In the genomic region with DNA sequence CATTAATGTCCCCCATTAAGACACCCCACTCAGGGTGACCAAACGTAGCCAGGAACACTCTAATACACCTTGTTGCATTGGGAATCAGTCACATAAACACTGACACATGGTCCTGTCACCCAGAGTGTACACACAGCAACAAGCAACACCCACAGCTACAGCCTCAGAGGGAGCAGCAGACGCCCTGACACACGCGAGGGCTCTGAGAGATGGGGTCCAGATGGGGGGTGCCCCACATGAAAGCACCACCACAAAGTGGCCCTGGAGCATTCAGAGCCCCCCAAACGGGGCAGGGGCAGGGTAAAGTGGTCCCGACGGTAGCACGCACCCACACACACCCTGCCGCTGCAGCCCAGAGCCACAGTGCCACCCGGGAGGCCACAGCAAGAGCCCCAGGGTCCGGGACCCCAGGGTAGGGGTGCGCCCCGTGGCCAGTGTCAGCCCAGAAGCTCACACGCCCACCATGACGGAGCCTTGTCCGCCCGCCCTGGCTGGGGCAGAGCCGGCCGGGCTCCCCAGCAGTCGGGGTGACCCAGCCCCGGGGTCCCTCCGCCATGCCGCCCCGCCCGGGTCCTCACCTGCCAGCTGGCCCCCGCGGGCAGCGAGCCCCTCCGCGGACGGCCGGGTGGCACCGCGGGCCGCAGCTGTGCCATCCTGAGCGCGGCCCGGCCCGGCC, we compare ENCODE assay signal across 9 cellular contexts. TPM values are rescaled to one million over a fixed set of nuclear protein-coding genes. Genes with fewer than 3 reads are reported as not detected.
DNase-seq lines count a peak whose midpoint lies in the region; ATAC-seq and TF ChIP-seq lines count a peak whose summit lies in the region.
"Had no signal": no experiment of that assay in that cellular context is flagged by ENCODE, and none has a peak within 500 bp of the region (broad histone marks: within the 10 kb centered on the region; RNA-seq: fewer than 3 reads in every experiment).

No MANE protein-coding gene starts in this region.

- H3K4me1 Mint-ChIP-seq in WTC11: peaks cover 24% of the 10 kb centered on the region

- H3K36me3 Mint-ChIP-seq in WTC11: no peaks in the 10 kb centered on the region

- H3K4me1 ChIP-seq in iPS DF 6.9 (ENCODE audit: control insufficient read depth, insufficient read depth, low read length): peaks cover 9% of the 10 kb centered on the region
- H3K4me1 ChIP-seq in prostate gland (replicated peaks): peaks cover 31% of the 10 kb centered on the region

- H3K36me3 ChIP-seq in iPS DF 6.9 (ENCODE audit: control insufficient read depth, insufficient read depth, low read length) (no peaks in the 10 kb centered on the region), prostate gland (no peaks in the 10 kb centered on the region)
- H3K36me3 ChIP-seq: thoracic aorta had no signal

- intact Hi-C loops in prostate gland (cut with DNase I): no loop called here

- no peaks in the 10 kb centered on the region for H3K9me3 ChIP-seq in iPS DF 6.9 (ENCODE audit: control insufficient read depth, insufficient read depth, low read length)
- H3K9me3 ChIP-seq in prostate gland: no peaks in the 10 kb centered on the region
- H3K9me3 ChIP-seq: thoracic aorta had no signal

- H3K27me3 ChIP-seq in iPS DF 6.9 (ENCODE audit: control insufficient read depth, insufficient read depth, low read length) (no peaks in the 10 kb centered on the region), prostate gland (replicated peaks; ENCODE audit: insufficient read depth) (no peaks in the 10 kb centered on the region)

- H3K27ac Mint-ChIP-seq in WTC11: no peak overlapping the region

- TF ChIP-seq CTCF in WTC11 (IDR thresholded peaks at IDR 0.05) (no peak), prostate gland (IDR thresholded peaks at IDR 0.05) (no peak)

- peak; percentile 7 for ATAC-seq in WTC11
- no peak for ATAC-seq in HG03135 (IDR thresholded peaks at IDR 0.05; ENCODE audit: unreplicated experiment)
- ATAC-seq in GM21360 (IDR thresholded peaks at IDR 0.05; ENCODE audit: unreplicated experiment): no peak

- no peak overlapping the region for H3K27ac ChIP-seq in iPS DF 6.9 (ENCODE audit: low read length)
- H3K27ac ChIP-seq in prostate gland: no peak overlapping the region
- H3K27ac ChIP-seq: thoracic aorta had no signal

- no peak for TF ChIP-seq POLR2A in prostate gland (IDR thresholded peaks at IDR 0.05)

- CTCF ChIA-PET in WTC11 (lab: Charles Lee): interaction anchor here (0.7 to 1.9 kb wide), 4 partner anchors 11 to 390 kb away, joined by 3 to 8 read pairs (median 4); no protein-coding TSS in a partner anchor

- no CpG with 5 or more reads among the region's 39 CpGs for WGBS in iPS DF 6.9 (ENCODE audit: insufficient coverage, insufficient read length)
- 16% methylated on average over 11 of the region's 39 CpGs for WGBS in prostate gland

- POLR2A ChIA-PET in WTC11 (lab: Charles Lee): interaction anchor here (0.5 to 1.0 kb wide), 3 partner anchors 14 to 412 kb away, joined by 3 read pairs; no protein-coding TSS in a partner anchor

- peak; percentile 17 for DNase-seq in HT-29 (ENCODE audit: low spot score)
- no peak for DNase-seq in WTC11 (ENCODE audit: low spot score)
- no peak for DNase-seq in iPS DF 6.9 (ENCODE audit: low read depth, low spot score)
- no peak for DNase-seq in prostate gland (ENCODE audit: low spot score)
- DNase-seq in NCI-H2081 treated with DMSO at 0.1 percent for 48 hours (lab: John Stamatoyannopoulos, UW): no peak
- DNase-seq in dedifferentiated amniotic fluid mesenchymal stem cell (ENCODE audit: extremely low spot score): no peak

- H3K4me3 Mint-ChIP-seq in WTC11: peak overlapping the region; percentile 69

- H3K27me3 Mint-ChIP-seq in WTC11 (ENCODE audit: low read depth): peaks cover 23% of the 10 kb centered on the region

- H3K9me3 Mint-ChIP-seq in WTC11: no peaks in the 10 kb centered on the region

- H3K4me3 ChIP-seq in iPS DF 6.9 (ENCODE audit: low read length) (peak overlapping the region; percentile 50; the same call in 1 of the 2 replicates), prostate gland (peak overlapping the region; percentile 43 to 54)
- H3K4me3 ChIP-seq: thoracic aorta had no signal

TF ChIP-seq in WTC11, 78 proteins besides CTCF, POLR2A, EP300 and RAD21:
- TF ChIP-seq, protein P1, sequence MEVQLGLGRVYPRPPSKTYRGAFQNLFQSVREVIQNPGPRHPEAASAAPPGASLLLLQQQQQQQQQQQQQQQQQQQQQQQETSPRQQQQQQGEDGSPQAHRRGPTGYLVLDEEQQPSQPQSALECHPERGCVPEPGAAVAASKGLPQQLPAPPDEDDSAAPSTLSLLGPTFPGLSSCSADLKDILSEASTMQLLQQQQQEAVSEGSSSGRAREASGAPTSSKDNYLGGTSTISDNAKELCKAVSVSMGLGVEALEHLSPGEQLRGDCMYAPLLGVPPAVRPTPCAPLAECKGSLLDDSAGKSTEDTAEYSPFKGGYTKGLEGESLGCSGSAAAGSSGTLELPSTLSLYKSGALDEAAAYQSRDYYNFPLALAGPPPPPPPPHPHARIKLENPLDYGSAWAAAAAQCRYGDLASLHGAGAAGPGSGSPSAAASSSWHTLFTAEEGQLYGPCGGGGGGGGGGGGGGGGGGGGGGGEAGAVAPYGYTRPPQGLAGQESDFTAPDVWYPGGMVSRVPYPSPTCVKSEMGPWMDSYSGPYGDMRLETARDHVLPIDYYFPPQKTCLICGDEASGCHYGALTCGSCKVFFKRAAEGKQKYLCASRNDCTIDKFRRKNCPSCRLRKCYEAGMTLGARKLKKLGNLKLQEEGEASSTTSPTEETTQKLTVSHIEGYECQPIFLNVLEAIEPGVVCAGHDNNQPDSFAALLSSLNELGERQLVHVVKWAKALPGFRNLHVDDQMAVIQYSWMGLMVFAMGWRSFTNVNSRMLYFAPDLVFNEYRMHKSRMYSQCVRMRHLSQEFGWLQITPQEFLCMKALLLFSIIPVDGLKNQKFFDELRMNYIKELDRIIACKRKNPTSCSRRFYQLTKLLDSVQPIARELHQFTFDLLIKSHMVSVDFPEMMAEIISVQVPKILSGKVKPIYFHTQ (CRISPR knock-in tag; IDR thresholded peaks at IDR 0.05): no peak
- TF ChIP-seq FOXJ3 (CRISPR knock-in tag; IDR thresholded peaks at IDR 0.05; ENCODE audit: borderline replicate concordance): no peak
- TF ChIP-seq, protein P2, sequence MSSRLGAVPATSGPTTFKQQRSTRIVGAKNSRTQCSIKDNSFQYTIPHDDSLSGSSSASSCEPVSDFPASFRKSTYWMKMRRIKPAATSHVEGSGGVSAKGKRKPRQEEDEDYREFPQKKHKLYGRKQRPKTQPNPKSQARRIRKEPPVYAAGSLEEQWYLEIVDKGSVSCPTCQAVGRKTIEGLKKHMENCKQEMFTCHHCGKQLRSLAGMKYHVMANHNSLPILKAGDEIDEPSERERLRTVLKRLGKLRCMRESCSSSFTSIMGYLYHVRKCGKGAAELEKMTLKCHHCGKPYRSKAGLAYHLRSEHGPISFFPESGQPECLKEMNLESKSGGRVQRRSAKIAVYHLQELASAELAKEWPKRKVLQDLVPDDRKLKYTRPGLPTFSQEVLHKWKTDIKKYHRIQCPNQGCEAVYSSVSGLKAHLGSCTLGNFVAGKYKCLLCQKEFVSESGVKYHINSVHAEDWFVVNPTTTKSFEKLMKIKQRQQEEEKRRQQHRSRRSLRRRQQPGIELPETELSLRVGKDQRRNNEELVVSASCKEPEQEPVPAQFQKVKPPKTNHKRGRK (CRISPR knock-in tag; IDR thresholded peaks at IDR 0.05; ENCODE audit: borderline replicate concordance): no peak
- no peak for TF ChIP-seq ZNF317 (CRISPR knock-in tag; IDR thresholded peaks at IDR 0.05; ENCODE audit: borderline replicate concordance, low read depth)
- TF ChIP-seq IRF2 (CRISPR knock-in tag; IDR thresholded peaks at IDR 0.05; ENCODE audit: borderline replicate concordance, low read depth): no peak
- no peak for TF ChIP-seq FOXK1 (CRISPR knock-in tag; IDR thresholded peaks at IDR 0.05)
- TF ChIP-seq, protein P3, sequence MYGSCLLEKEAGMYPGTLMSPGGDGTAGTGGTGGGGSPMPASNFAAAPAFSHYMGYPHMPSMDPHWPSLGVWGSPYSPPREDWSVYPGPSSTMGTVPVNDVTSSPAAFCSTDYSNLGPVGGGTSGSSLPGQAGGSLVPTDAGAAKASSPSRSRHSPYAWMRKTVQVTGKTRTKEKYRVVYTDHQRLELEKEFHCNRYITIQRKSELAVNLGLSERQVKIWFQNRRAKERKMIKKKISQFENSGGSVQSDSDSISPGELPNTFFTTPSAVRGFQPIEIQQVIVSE (CRISPR knock-in tag; IDR thresholded peaks at IDR 0.05; ENCODE audit: borderline replicate concordance): no peak
- TF ChIP-seq, protein P4, sequence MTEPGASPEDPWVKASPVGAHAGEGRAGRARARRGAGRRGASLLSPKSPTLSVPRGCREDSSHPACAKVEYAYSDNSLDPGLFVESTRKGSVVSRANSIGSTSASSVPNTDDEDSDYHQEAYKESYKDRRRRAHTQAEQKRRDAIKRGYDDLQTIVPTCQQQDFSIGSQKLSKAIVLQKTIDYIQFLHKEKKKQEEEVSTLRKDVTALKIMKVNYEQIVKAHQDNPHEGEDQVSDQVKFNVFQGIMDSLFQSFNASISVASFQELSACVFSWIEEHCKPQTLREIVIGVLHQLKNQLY (CRISPR knock-in tag; IDR thresholded peaks at IDR 0.05): no peak
- no peak for TF ChIP-seq CREM (CRISPR knock-in tag; IDR thresholded peaks at IDR 0.05)
- no peak for TF ChIP-seq EMX1 (CRISPR knock-in tag; IDR thresholded peaks at IDR 0.05)
- no peak for TF ChIP-seq ZNF138 (CRISPR knock-in tag; conservative IDR thresholded peaks at IDR 0.05)
- no peak for TF ChIP-seq MXD4 (CRISPR knock-in tag; IDR thresholded peaks at IDR 0.05; ENCODE audit: borderline replicate concordance)
- TF ChIP-seq JUN (CRISPR knock-in tag; IDR thresholded peaks at IDR 0.05): no peak
- TF ChIP-seq RORB (CRISPR knock-in tag; IDR thresholded peaks at IDR 0.05): no peak
- no peak for TF ChIP-seq TEAD1 (CRISPR knock-in tag; IDR thresholded peaks at IDR 0.05)

RNA-seq across cellular contexts. Expression of a gene that starts 47.3 kb away (rescaled TPM):
- total RNA-seq in HT-29 (2014; rRNA removed; shearing (Covaris generic)): 56.9 and 69.0 TPM in 2 replicates
- 7.6 to 9.9 TPM (median 9.7 TPM) in 3 replicates for total RNA-seq in WTC11 (2021)
- 10 to 100 TPM; 22.9 to 36.1 TPM for total RNA-seq in prostate gland
